Comparison of ENCODE assay signal across 22 cellular contexts in genomic region chr7:1882451-1882850, GRCh38.
A peak's percentile ranks its signal among the peaks of the same experiment; 100 is the strongest.
DNase-seq lines count a peak whose midpoint lies in the region; ATAC-seq, FAIRE-seq and TF ChIP-seq lines count a peak whose summit lies in the region.
"Had no signal": no experiment of that assay in that cellular context is flagged by ENCODE, and none has a peak within 500 bp of the region (broad histone marks: within the 10 kb centered on the region; RNA-seq: fewer than 3 reads in every experiment).

No MANE protein-coding gene starts in this region.

- no peak overlapping the region for H3K4me3 Mint-ChIP-seq in activated CD8-positive, alpha-beta memory T cell treated with anti-CD3 and anti-CD28 coated beads, Interleukin-2, amount 10 ng/mL, durations not matched to agents 7 days and 5 days
- no peak overlapping the region for H3K4me3 Mint-ChIP-seq in activated T-helper 2 cell treated with anti-CD3 and anti-CD28 coated beads, Interferon-gamma antibody, Interleukin-2, Interleukin-4, amounts not matched to agents 10 μg/mL and 5 μg/mL and 100 μg/mL, durations not matched to agents 14 hours and 24 hours and 36 hours (ENCODE audit: low read depth)
- H3K4me3 Mint-ChIP-seq: activated naive CD8-positive, alpha-beta T cell treated with anti-CD3 and anti-CD28 coated beads for 36 hours; H9 had no signal

- H3K27ac Mint-ChIP-seq in activated CD8-positive, alpha-beta memory T cell treated with anti-CD3 and anti-CD28 coated beads, Interleukin-2, amount 10 ng/mL, durations not matched to agents 7 days and 5 days = peak overlapping the region; percentile 82
- H3K27ac Mint-ChIP-seq in activated T-helper 2 cell treated with anti-CD3 and anti-CD28 coated beads, Interferon-gamma antibody, Interleukin-2, Interleukin-4, amounts not matched to agents 10 μg/mL and 5 μg/mL and 100 μg/mL, durations not matched to agents 14 hours and 24 hours and 36 hours = peak overlapping the region; percentile 14
- H3K27ac Mint-ChIP-seq: T-cell had no signal

- peaks cover 3% of the 10 kb centered on the region for H3K36me3 ChIP-seq in osteoblast (ENCODE audit: insufficient read depth, low read length)

- TF ChIP-seq CTCF in osteoblast (IDR thresholded peaks at IDR 0.05; ENCODE audit: extremely low read depth, low read depth, low read length) = no peak

- H3K79me2 ChIP-seq in osteoblast (ENCODE audit: insufficient read depth, low read length) = peaks cover 17% of the 10 kb centered on the region

- H3K9me3 Mint-ChIP-seq in activated CD8-positive, alpha-beta memory T cell treated with anti-CD3 and anti-CD28 coated beads, Interleukin-2, amount 10 ng/mL, durations not matched to agents 7 days and 5 days (ENCODE audit: low read depth) = peaks cover 3% of the 10 kb centered on the region
- H3K9me3 Mint-ChIP-seq in activated T-helper 2 cell treated with anti-CD3 and anti-CD28 coated beads, Interferon-gamma antibody, Interleukin-2, Interleukin-4, amounts not matched to agents 10 μg/mL and 5 μg/mL and 100 μg/mL, durations not matched to agents 14 hours and 24 hours and 36 hours = peaks cover 13% of the 10 kb centered on the region

- H3K36me3 Mint-ChIP-seq in activated CD8-positive, alpha-beta memory T cell treated with anti-CD3 and anti-CD28 coated beads, Interleukin-2, amount 10 ng/mL, durations not matched to agents 7 days and 5 days = peaks cover 18% of the 10 kb centered on the region
- peaks cover 48% of the 10 kb centered on the region for H3K36me3 Mint-ChIP-seq in activated T-helper 2 cell treated with anti-CD3 and anti-CD28 coated beads, Interferon-gamma antibody, Interleukin-2, Interleukin-4, amounts not matched to agents 10 μg/mL and 5 μg/mL and 100 μg/mL, durations not matched to agents 14 hours and 24 hours and 36 hours (ENCODE audit: low read depth)

- H3K9me3 ChIP-seq in osteoblast (ENCODE audit: low read depth, low read length) = no peaks in the 10 kb centered on the region
- H3K9me3 ChIP-seq: stomach had no signal

- peaks cover 8% of the 10 kb centered on the region for H4K20me1 ChIP-seq in osteoblast (ENCODE audit: insufficient read depth, low read length)

- H3K4me3 ChIP-seq in osteoblast (ENCODE audit: insufficient read depth, low read length) = no peak overlapping the region
- H3K4me3 ChIP-seq: body of pancreas, coronary artery, spleen, stomach had no signal

- H3K27ac ChIP-seq in osteoblast (ENCODE audit: low read depth, low read length) = peak overlapping the region; percentile 63
- H3K27ac ChIP-seq: body of pancreas, coronary artery, spleen, WERI-Rb-1 had no signal

- ATAC-seq in activated CD8-positive, alpha-beta memory T cell treated with anti-CD3 and anti-CD28 coated beads, Interleukin-2, amount 10 ng/mL, durations not matched to agents 7 days and 5 days = peak; percentile 46
- ATAC-seq in HG03521 (IDR thresholded peaks at IDR 0.05; ENCODE audit: unreplicated experiment) (no peak), GM18868 (IDR thresholded peaks at IDR 0.05; ENCODE audit: unreplicated experiment) (no peak)
- ATAC-seq: body of pancreas had no signal

- DNase-seq in activated CD8-positive, alpha-beta memory T cell treated with anti-CD3 and anti-CD28 coated beads, Interleukin-2, amount 10 ng/mL, durations not matched to agents 7 days and 5 days = no peak
- no peak for DNase-seq in activated CD8-positive, alpha-beta memory T cell treated with anti-CD3 and anti-CD28 coated beads, Interleukin-2, amount 50 U/mL, for 4 hours
- no peak for DNase-seq in HTR-8/SVneo (ENCODE audit: insufficient read length, low spot score)
- no peak for DNase-seq in activated T-helper 2 cell treated with anti-CD3 and anti-CD28 coated beads, Interferon-gamma antibody, Interleukin-2, Interleukin-4, amounts not matched to agents 10 μg/mL and 5 μg/mL and 100 μg/mL, durations not matched to agents 14 hours and 24 hours and 36 hours (ENCODE audit: low spot score)
- no peak for DNase-seq in osteoblast (ENCODE audit: insufficient read length, low spot score, missing footprints)
- DNase-seq in HPDE6-E6E7 (ENCODE audit: extremely low spot score) = no peak
- DNase-seq: activated naive CD8-positive, alpha-beta T cell treated with anti-CD3 and anti-CD28 coated beads for 36 hours; body of pancreas; DMS 273 treated with DMSO at 0.1 percent for 48 hours; H9; Karpas-422; NCI-H1048; NCI-H2029; NCI-H345; spleen; stimulated activated CD4-positive, alpha-beta T cell treated with anti-CD3 and anti-CD28 coated beads, Interleukin-4, amount 100 ng/mL, for 24 hours; stomach; T-cell; WERI-Rb-1 had no signal

- H3K4me1 ChIP-seq in osteoblast (ENCODE audit: insufficient read depth, low read length) = peaks cover 23% of the 10 kb centered on the region

- peaks cover 54% of the 10 kb centered on the region for H3K4me1 Mint-ChIP-seq in activated CD8-positive, alpha-beta memory T cell treated with anti-CD3 and anti-CD28 coated beads, Interleukin-2, amount 10 ng/mL, durations not matched to agents 7 days and 5 days
- peaks cover 22% of the 10 kb centered on the region for H3K4me1 Mint-ChIP-seq in activated T-helper 2 cell treated with anti-CD3 and anti-CD28 coated beads, Interferon-gamma antibody, Interleukin-2, Interleukin-4, amounts not matched to agents 10 μg/mL and 5 μg/mL and 100 μg/mL, durations not matched to agents 14 hours and 24 hours and 36 hours (ENCODE audit: low read depth)

- peak; percentile 48 for FAIRE-seq in HTR-8/SVneo (lab: Jason Lieb, UNC)

- no peak overlapping the region for H3K4me2 ChIP-seq in osteoblast (ENCODE audit: insufficient read depth, low read length)

- CTCF ChIA-PET in activated CD8-positive, alpha-beta memory T cell treated with anti-CD3 and anti-CD28 coated beads, Interleukin-2, amount 10 ng/mL, durations not matched to agents 7 days and 5 days (lab: Charles Lee) = interaction anchor here (0.6 to 0.9 kb wide), 3 partner anchors 58 to 275 kb away, joined by 3 read pairs; no protein-coding TSS in a partner anchor

- no peaks in the 10 kb centered on the region for H3K27me3 Mint-ChIP-seq in activated CD8-positive, alpha-beta memory T cell treated with anti-CD3 and anti-CD28 coated beads, Interleukin-2, amount 10 ng/mL, durations not matched to agents 7 days and 5 days
- H3K27me3 Mint-ChIP-seq in activated T-helper 2 cell treated with anti-CD3 and anti-CD28 coated beads, Interferon-gamma antibody, Interleukin-2, Interleukin-4, amounts not matched to agents 10 μg/mL and 5 μg/mL and 100 μg/mL, durations not matched to agents 14 hours and 24 hours and 36 hours (ENCODE audit: low read depth) = no peaks in the 10 kb centered on the region
- H3K27me3 Mint-ChIP-seq: activated naive CD8-positive, alpha-beta T cell treated with anti-CD3 and anti-CD28 coated beads for 36 hours; T-cell had no signal

- intact Hi-C loops in activated T-helper 2 cell treated with anti-CD3 and anti-CD28 coated beads, Interferon-gamma antibody, Interleukin-2, Interleukin-4, amounts not matched to agents 10 μg/mL and 5 μg/mL and 100 μg/mL, durations not matched to agents 14 hours and 24 hours and 36 hours (cut with micrococcal nuclease) = no loop called here

- no peak overlapping the region for H2AFZ ChIP-seq in osteoblast (ENCODE audit: low read length)

- no peaks in the 10 kb centered on the region for H3K27me3 ChIP-seq in osteoblast (ENCODE audit: insufficient read depth, low read length)
- H3K27me3 ChIP-seq: body of pancreas, spleen, stomach had no signal
